In the genomic region with DNA sequence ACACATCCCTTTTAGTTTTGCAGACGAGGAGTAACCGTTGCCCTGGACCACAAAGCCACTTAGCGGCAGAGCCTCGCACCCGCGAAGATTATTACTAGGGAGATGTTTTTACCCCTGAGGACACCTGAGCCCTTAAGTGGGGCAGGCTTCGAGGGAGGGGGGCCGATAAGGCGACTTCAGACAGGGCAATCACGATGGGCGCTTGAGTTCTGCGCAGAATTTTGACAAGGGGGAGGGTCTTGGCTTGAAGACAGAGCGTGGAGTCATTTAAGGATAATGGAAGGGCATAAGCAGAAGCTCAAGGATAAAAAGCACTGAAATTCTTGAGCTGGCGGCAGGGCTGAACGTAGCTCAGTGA, we compare ENCODE assay signal across 8 cellular contexts. TPM values are rescaled to one million over a fixed set of nuclear protein-coding genes. Genes with fewer than 3 reads are reported as not detected.
DNase-seq lines count a peak whose midpoint lies in the region; ATAC-seq and TF ChIP-seq lines count a peak whose summit lies in the region.

No MANE protein-coding gene starts in this region.

- peak overlapping the region; percentile 91 for H3K9ac ChIP-seq in GM23248

- in situ Hi-C loops in GM23248 (cut with MboI), result no loop called here

- H3K27ac ChIP-seq in GM23248 (peak overlapping the region; percentile 94), osteoblast (ENCODE audit: low read depth, low read length) (peak overlapping the region; percentile 90)

- H3K9me2 ChIP-seq in GM23248 (ENCODE audit: insufficient read depth), result no peaks in the 10 kb centered on the region

- H2AFZ ChIP-seq in GM23248, result peak overlapping the region; percentile 97
- peak overlapping the region; percentile 97 for H2AFZ ChIP-seq in osteoblast (ENCODE audit: low read length)

- 5 to 6% methylated on average over 15 of the region's 15 CpGs for WGBS in GM23248 (ENCODE audit: low coverage in 1 of 2, low lambda C conversion rate in 2 of 2, missing lambda C conversion rate in 2 of 2), 2 experiments

- H3K4me1 Mint-ChIP-seq in activated T-cell treated with anti-CD3 and anti-CD28 coated beads, Interleukin-2, amount 50 U/mL, for 4 hours (ENCODE audit: low read depth), result peaks cover 10% of the 10 kb centered on the region

- peak overlapping the region; percentile 86 for H3K4me3 Mint-ChIP-seq in activated T-cell treated with anti-CD3 and anti-CD28 coated beads, Interleukin-2, amount 50 U/mL, for 4 hours

- H3K4me3 ChIP-seq in GM06990 (replicated peaks; ENCODE audit: low read depth, low read length) (peak overlapping the region; percentile 90), GM23248 (peak overlapping the region; percentile 86), osteoblast (ENCODE audit: insufficient read depth, low read length) (peak overlapping the region; percentile 87)

- H3K4me1 ChIP-seq in GM23248 (ENCODE audit: insufficient read depth) (peaks cover 4% of the 10 kb centered on the region; the same call in 1 of the 2 replicates), osteoblast (ENCODE audit: insufficient read depth, low read length) (peaks cover 18% of the 10 kb centered on the region)

- H3K9me3 ChIP-seq in GM23248 (ENCODE audit: low read depth) (no peaks in the 10 kb centered on the region), osteoblast (ENCODE audit: low read depth, low read length) (no peaks in the 10 kb centered on the region)

- H4K20me1 ChIP-seq in GM23248 (ENCODE audit: insufficient read depth) (no peaks in the 10 kb centered on the region), osteoblast (ENCODE audit: insufficient read depth, low read length) (no peaks in the 10 kb centered on the region)

- ATAC-seq in activated T-cell treated with anti-CD3 and anti-CD28 coated beads, Interleukin-2, amount 50 U/mL, for 4 hours, result peak in 1 of 2 donors; percentile 6

- no peak for TF ChIP-seq CTCF in GM06990 (IDR thresholded peaks at IDR 0.05; ENCODE audit: insufficient read depth, low read length, poor library complexity, severe bottlenecking)
- no peak for TF ChIP-seq CTCF in osteoblast (IDR thresholded peaks at IDR 0.05; ENCODE audit: extremely low read depth, low read depth, low read length)

- H3K27me3 Mint-ChIP-seq in activated T-cell treated with anti-CD3 and anti-CD28 coated beads, Interleukin-2, amount 50 U/mL, for 4 hours (ENCODE audit: low read depth), result no peaks in the 10 kb centered on the region

- H3K36me3 ChIP-seq in GM06990 (ENCODE audit: control insufficient read depth, insufficient read depth, low read length) (no peaks in the 10 kb centered on the region), GM23248 (ENCODE audit: low read depth) (no peaks in the 10 kb centered on the region), osteoblast (ENCODE audit: insufficient read depth, low read length) (no peaks in the 10 kb centered on the region)

- DNase-seq in GM06990 (ENCODE audit: extremely low read depth, insufficient read length) (no peak), GM23248 (no peak), NCI-H1694 treated with DMSO at 0.1 percent for 48 hours (lab: John Stamatoyannopoulos, UW) (peak; percentile 63), fibroblast of peridontal ligament (ENCODE audit: extremely low read depth) (peak; percentile 62), osteoblast (ENCODE audit: insufficient read length, low spot score, missing footprints) (peak; percentile 68), amniotic stem cell (lab: John Stamatoyannopoulos, UW) (no peak), RPMI8226 (no peak)
- DNase-seq in activated T-cell treated with anti-CD3 and anti-CD28 coated beads, Interleukin-2, amount 50 U/mL, for 4 hours, result peak; percentile 4

- no peaks in the 10 kb centered on the region for H3K36me3 Mint-ChIP-seq in activated T-cell treated with anti-CD3 and anti-CD28 coated beads, Interleukin-2, amount 50 U/mL, for 4 hours (ENCODE audit: insufficient read depth)

- no peaks in the 10 kb centered on the region for H3F3A ChIP-seq in GM23248 (ENCODE audit: insufficient read depth)

- H3K27me3 ChIP-seq in GM06990 (replicated peaks; ENCODE audit: control insufficient read depth, insufficient read depth, low read length), result no peaks in the 10 kb centered on the region
- no peaks in the 10 kb centered on the region for H3K27me3 ChIP-seq in GM23248 (replicated peaks; ENCODE audit: insufficient read depth)
- no peaks in the 10 kb centered on the region for H3K27me3 ChIP-seq in osteoblast (ENCODE audit: insufficient read depth, low read length)

- H3K9me3 Mint-ChIP-seq in activated T-cell treated with anti-CD3 and anti-CD28 coated beads, Interleukin-2, amount 50 U/mL, for 4 hours, result no peaks in the 10 kb centered on the region

- H3K79me2 ChIP-seq in GM23248 (ENCODE audit: insufficient read depth), result peaks cover 28% of the 10 kb centered on the region
- peaks cover 26% of the 10 kb centered on the region for H3K79me2 ChIP-seq in osteoblast (ENCODE audit: insufficient read depth, low read length)

- H3K4me2 ChIP-seq in GM23248 (ENCODE audit: unreplicated experiment) (peak overlapping the region; percentile 85), osteoblast (ENCODE audit: insufficient read depth, low read length) (peak overlapping the region; percentile 91)

RNA-seq across cellular contexts. Expression of a gene that starts 0.6 kb away (rescaled TPM):
- 12.0 and 16.7 TPM in 2 replicates for total RNA-seq in GM23248 (2014; rRNA removed; shearing (Covaris generic))
- 7.8 and 8.7 TPM in 2 replicates for polyA plus RNA-seq in GM23248 (2016; fragmentation: Nextera tagmentation; extraction: Ambion mirVana)
- 10 to 100 TPM in 1 of 3 donors, 1 to 10 TPM in 2; 7.6 to 10.9 (median 9.8) TPM for total RNA-seq in activated T-cell treated with anti-CD3 and anti-CD28 coated beads, Interleukin-2, amount 50 U/mL, for 4 hours
- 4.0 and 4.4 TPM in 2 replicates for total RNA-seq in osteoblast

RNA-seq across cellular contexts. Expression of a gene that starts 56.5 kb away (rescaled TPM):
- total RNA-seq in GM23248 (2014; rRNA removed; shearing (Covaris generic)), result 7.0 and 8.5 TPM in 2 replicates
- polyA plus RNA-seq in GM23248 (2016; fragmentation: Nextera tagmentation; extraction: Ambion mirVana), result 12.5 TPM in 2 replicates
- 1 to 10 TPM in 1 of 3 donors, under 1 TPM in 2; 0.51 to 1.3 (median 0.82) TPM for total RNA-seq in activated T-cell treated with anti-CD3 and anti-CD28 coated beads, Interleukin-2, amount 50 U/mL, for 4 hours
- 6.8 and 7.6 TPM in 2 replicates for total RNA-seq in osteoblast

Comparison
In these comparisons a context has a peak if more than half of its experiments do, and no peak if none do; other contexts are left out.
1. DNase-seq: peak in NCI-H1694 treated with DMSO at 0.1 percent for 48 hours (single experiment), activated T-cell treated with anti-CD3 and anti-CD28 coated beads, Interleukin-2, amount 50 U/mL, for 4 hours (single experiment), fibroblast of peridontal ligament (single experiment) and osteoblast (single experiment); none in GM06990 (single experiment), GM23248 (single experiment), amniotic stem cell (single experiment) and RPMI8226 (single experiment).
2. Peak in every context shown above with its lines, with median percentiles within 50 percentile points of each other: H3K4me3 ChIP-seq.